15 cellular contexts compared by ENCODE assay signal in the genomic region with DNA sequence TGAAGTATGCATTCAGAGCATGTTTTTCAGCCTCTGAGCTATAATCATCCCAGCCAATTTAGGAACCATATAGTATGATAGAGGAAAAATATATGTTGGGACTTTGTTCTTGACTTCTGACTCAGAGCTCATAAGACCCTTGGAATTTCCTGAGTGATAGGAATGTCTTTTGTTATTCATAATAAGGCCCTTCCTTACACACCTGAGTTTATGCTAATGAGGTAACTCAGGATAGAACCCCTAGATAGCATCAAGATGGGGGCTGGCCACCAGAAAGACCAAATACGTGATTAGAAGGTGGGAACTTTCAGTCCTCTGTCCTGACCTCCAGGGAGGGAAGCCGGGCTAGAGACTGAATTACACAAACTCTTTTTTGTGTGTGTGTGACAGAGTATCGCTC. TPM values are rescaled to one million over a fixed set of nuclear protein-coding genes. Genes with fewer than 3 reads are reported as not detected.
DNase-seq lines count a peak whose midpoint lies in the region; ATAC-seq, FAIRE-seq and TF ChIP-seq lines count a peak whose summit lies in the region.
"Had no signal": no experiment of that assay in that cellular context is flagged by ENCODE, and none has a peak within 500 bp of the region (broad histone marks: within the 10 kb centered on the region; RNA-seq: fewer than 3 reads in every experiment).

No MANE protein-coding gene starts in this region.

- H3K4me3 ChIP-seq in parathyroid adenoma (ENCODE audit: low read depth, low read length) = no peak overlapping the region

- peak; percentile 84 for ATAC-seq in foreskin keratinocyte
- ATAC-seq in natural killer cell = no peak

- CTCF ChIA-PET in RWPE1 (lab: Yijun Ruan, JAX) = interaction anchor here (1.3 kb wide), 1 partner anchor 17 kb away, joined by 6 read pairs; no protein-coding TSS in a partner anchor

- no peak for DNase-seq in HTR-8/SVneo (ENCODE audit: insufficient read length, low spot score)
- peak; percentile 58 for DNase-seq in RWPE1 (ENCODE audit: low spot score)
- peak; percentile 86 to 95 for DNase-seq in foreskin keratinocyte
- DNase-seq in natural killer cell = no peak
- DNase-seq in HFFc6 = no peak
- no peak for DNase-seq in SKM-1 (lab: John Stamatoyannopoulos, UW; ENCODE audit: unreplicated experiment)
- DNase-seq: CD8-positive, alpha-beta memory T cell; KBM-7; NCI-H1092 treated with DMSO at 0.1 percent for 48 hours; NCI-H1694; NCI-H446 treated with DMSO at 0.1 percent for 48 hours; NCI-H748 treated with DMSO at 0.1 percent for 48 hours; SHP77 had no signal

- H3K9me3 Mint-ChIP-seq in natural killer cell (no peaks in the 10 kb centered on the region), HFFc6 (no peaks in the 10 kb centered on the region)
- H3K9me3 Mint-ChIP-seq: CD8-positive, alpha-beta memory T cell had no signal

- H3K4me1 ChIP-seq in foreskin keratinocyte (peaks cover 38% of the 10 kb centered on the region), parathyroid adenoma (peaks cover 21% of the 10 kb centered on the region)

- no peak overlapping the region for H3K4me2 ChIP-seq in parathyroid adenoma (ENCODE audit: low read length)

- H3K9ac ChIP-seq in parathyroid adenoma = no peak overlapping the region

- H3K4me1 Mint-ChIP-seq in natural killer cell = peaks cover 0 to 9% of the 10 kb centered on the region in 2 donors
- H3K4me1 Mint-ChIP-seq in HFFc6 (ENCODE audit: low read depth) = peaks cover 25% of the 10 kb centered on the region
- H3K4me1 Mint-ChIP-seq: CD8-positive, alpha-beta memory T cell had no signal

- TF ChIP-seq CTCF in RWPE1 (conservative IDR thresholded peaks at IDR 0.05; ENCODE audit: low read depth) (no peak), foreskin keratinocyte (conservative IDR thresholded peaks at IDR 0.05) (no peak), parathyroid adenoma (IDR thresholded peaks at IDR 0.05) (no peak), natural killer cell (IDR thresholded peaks at IDR 0.05) (no peak), HFFc6 (IDR thresholded peaks at IDR 0.05) (no peak)

- H3K27me3 ChIP-seq in foreskin keratinocyte = no peaks in the 10 kb centered on the region
- H3K27me3 ChIP-seq in parathyroid adenoma (ENCODE audit: control insufficient read depth, insufficient read depth, low read length) = no peaks in the 10 kb centered on the region

- H3K4me3 Mint-ChIP-seq in natural killer cell (no peak overlapping the region), HFFc6 (no peak overlapping the region)
- H3K4me3 Mint-ChIP-seq: CD8-positive, alpha-beta memory T cell had no signal

- H3K36me3 Mint-ChIP-seq in natural killer cell (no peaks in the 10 kb centered on the region), HFFc6 (ENCODE audit: low read depth) (no peaks in the 10 kb centered on the region)
- H3K36me3 Mint-ChIP-seq: CD8-positive, alpha-beta memory T cell had no signal

- intact Hi-C loops in natural killer cell (cut with micrococcal nuclease) = no loop called here

- H3K27ac ChIP-seq in RWPE1 (peak overlapping the region; percentile 58; the same call in 1 of the 2 replicates), foreskin keratinocyte (peak overlapping the region; percentile 56), parathyroid adenoma (no peak overlapping the region)

- peak overlapping the region; percentile 15 for H2AFZ ChIP-seq in parathyroid adenoma

- H3K36me3 ChIP-seq in parathyroid adenoma (ENCODE audit: control insufficient read depth, insufficient read depth, low read length) = no peaks in the 10 kb centered on the region

- H3K9me3 ChIP-seq in parathyroid adenoma (ENCODE audit: control insufficient read depth, low read length) = no peaks in the 10 kb centered on the region

- FAIRE-seq in HTR-8/SVneo (lab: Jason Lieb, UNC) = peak; percentile 94

- H3K27me3 Mint-ChIP-seq in natural killer cell (ENCODE audit: low read depth in 2 of 2) = peaks cover 7 to 11% of the 10 kb centered on the region in 2 donors
- H3K27me3 Mint-ChIP-seq in HFFc6 (ENCODE audit: insufficient read depth) = peaks cover 36% of the 10 kb centered on the region

- H3K27ac Mint-ChIP-seq in natural killer cell = no peak overlapping the region
- H3K27ac Mint-ChIP-seq in HFFc6 = no peak overlapping the region
- H3K27ac Mint-ChIP-seq: CD8-positive, alpha-beta memory T cell had no signal

- H3K79me2 ChIP-seq in parathyroid adenoma = no peaks in the 10 kb centered on the region

- POLR2A ChIA-PET in RWPE1 (lab: Yijun Ruan, JAX; ENCODE audit: low non-redundant PET) = no interaction called here

RNA-seq across cellular contexts. Expression of a gene that starts 32.4 kb away (rescaled TPM):
- 336 and 531 TPM in 2 replicates for total RNA-seq in foreskin keratinocyte
- polyA plus RNA-seq in foreskin keratinocyte = 333 and 495 TPM in 2 replicates
- total RNA-seq in natural killer cell = not detected
- total RNA-seq in HFFc6 (2021; fragmentation: NEBNext Ultra II Directional; extraction: Animal tissue kit (Norgen Biotek cat#: 25700)) = 10 to 100 TPM in 5 of 6 experiments, 1 to 10 TPM in 1; 8.7 to 23.8 (median 19.5) TPM
- total RNA-seq: H4 had no signal

RNA-seq across cellular contexts. Expression of a gene that starts 44.1 kb away (rescaled TPM):
- total RNA-seq in foreskin keratinocyte (2.2 and 3.4 TPM in 2 replicates), natural killer cell (10 to 100 TPM; 28.3 to 51.3 (median 49.9) TPM)
- 1.5 and 2.2 TPM in 2 replicates for polyA plus RNA-seq in foreskin keratinocyte
- under 1 TPM; 0.06 to 0.38 (median 0.20) TPM for total RNA-seq in HFFc6 (2021; fragmentation: NEBNext Ultra II Directional; extraction: Animal tissue kit (Norgen Biotek cat#: 25700))

Comparison
In these comparisons a context has a peak if more than half of its experiments do, and no peak if none do; other contexts are left out.
1. DNase-seq: peak in RWPE1 (single experiment) and foreskin keratinocyte (2 of 2); none in HTR-8/SVneo (single experiment), natural killer cell (single experiment), HFFc6 (single experiment) and SKM-1 (single experiment).
2. RNA of a gene that starts 32.4 kb away (total RNA-seq): 336 to 531 TPM in foreskin keratinocyte; 8.7 to 23.8 TPM in HFFc6 and not detected in natural killer cell; every median in the first group is over 10 times any median in the second.